9 cellular contexts compared by ENCODE assay signal in genomic region chr1:201883786-201884185, GRCh38. TPM values are rescaled to one million over a fixed set of nuclear protein-coding genes. Genes with fewer than 3 reads are reported as not detected.
A peak's percentile ranks its signal among the peaks of the same experiment; 100 is the strongest.
DNase-seq lines count a peak whose midpoint lies in the region; ATAC-seq, FAIRE-seq and TF ChIP-seq lines count a peak whose summit lies in the region.
"Had no signal": no experiment of that assay in that cellular context is flagged by ENCODE, and none has a peak within 500 bp of the region (broad histone marks: within the 10 kb centered on the region; RNA-seq: fewer than 3 reads in every experiment).

No MANE protein-coding gene starts in this region.

- H3K27me3 ChIP-seq in K562 (ENCODE audit: control insufficient read depth in 2 of 2, insufficient read depth in 2 of 2, low read length in 2 of 2): no peaks in the 10 kb centered on the region

- 7% methylated on average over 7 of the region's 7 CpGs for WGBS in K562 (ENCODE audit: insufficient coverage, low coverage, missing lambda C conversion rate)

- peak overlapping the region; percentile 10 for H3K4me2 ChIP-seq in K562 (ENCODE audit: insufficient read depth, low read length)

- no peaks in the 10 kb centered on the region for H4K20me1 ChIP-seq in K562 (replicated peaks; ENCODE audit: control insufficient read depth, insufficient read depth, low read length)

- ATAC-seq in K562 (peak; percentile 47), natural killer cell (no peak)

- H3K4me1 Mint-ChIP-seq in natural killer cell: peaks cover 0 to 4% of the 10 kb centered on the region in 2 donors

- peaks cover 6 to 25% of the 10 kb centered on the region in 2 donors for H3K27me3 Mint-ChIP-seq in natural killer cell (ENCODE audit: low read depth in 2 of 2)

- DNase-seq in AML-193 (lab: John Stamatoyannopoulos, UW): peak; percentile 24 to 43
- DNase-seq in LHCN-M2 (ENCODE audit: low read depth): peak; percentile 64
- DNase-seq in K562 (ENCODE audit: extremely low read depth in 1 of 4, low spot score in 3 of 4): peak; percentile 42 to 69 (median 52)
- peak; percentile 70 for DNase-seq in medulla oblongata (ENCODE audit: extremely low spot score)
- no peak for DNase-seq in HuH-7 (ENCODE audit: low spot score)
- DNase-seq in natural killer cell: no peak
- no peak for DNase-seq in stimulated activated CD4-positive, alpha-beta T cell treated with anti-CD3 and anti-CD28 coated beads, Interleukin-4, amount 100 ng/mL, for 4 hours
- DNase-seq in stimulated activated CD4-positive, alpha-beta T cell treated with anti-CD3 and anti-CD28 coated beads, Interleukin-2, amount 100 ng/mL, for 24 hours: no peak
- DNase-seq: NCI-H774 had no signal

- no peak for TF ChIP-seq RAD21 in K562 (CRISPR knock-in tag; conservative IDR thresholded peaks at IDR 0.05 in 1 of 2, IDR thresholded peaks at IDR 0.05 in 1 of 2)

- H2AFZ ChIP-seq in K562 (ENCODE audit: low read depth, low read length): peak overlapping the region; percentile 62

- H3K4me3 ChIP-seq in K562: no peak overlapping the region

- FAIRE-seq in K562 (lab: Jason Lieb, UNC): peak; percentile 49

- BruUV-seq in K562 (replicated peaks; lab: Mats Ljungman, UMichigan): no TSS peak

- intact Hi-C loops in K562 (cut with micrococcal nuclease): loop anchor here (5.0 kb wide), 3 partner anchors 56 to 351 kb away; partner anchors contain the start of gene IPO9
- intact Hi-C loops in natural killer cell (cut with micrococcal nuclease): no loop called here

- no peaks in the 10 kb centered on the region for H3K36me3 Mint-ChIP-seq in natural killer cell

- in situ Hi-C loops in K562 (cut with MboI): no loop called here

- no peaks in the 10 kb centered on the region for H3K9me3 ChIP-seq in K562 (replicated peaks; ENCODE audit: control insufficient read depth, insufficient read depth, low read depth, low read length)

- H3K9me3 Mint-ChIP-seq in natural killer cell: no peaks in the 10 kb centered on the region

- no peak for TF ChIP-seq EP300 in K562 (IDR thresholded peaks at IDR 0.05; ENCODE audit: low read length)

- peak overlapping the region; percentile 22 to 28; a peak in 3 of 4 replicates for H3K9ac ChIP-seq in K562 (ENCODE audit: insufficient read depth in 1 of 2, low read depth in 2 of 2, low read length in 2 of 2)

- H3K4me1 ChIP-seq in K562 (replicated peaks in 1 of 2; ENCODE audit: control insufficient read depth in 2 of 2, insufficient read depth in 2 of 2, low read length in 2 of 2): peaks cover 41 to 55% of the 10 kb centered on the region in 2 experiments

- TF ChIP-seq CTCF in K562 (IDR thresholded peaks at IDR 0.05 in 2 of 3, conservative IDR thresholded peaks at IDR 0.05 in 1 of 3; ENCODE audit: insufficient read depth in 2 of 3, low read depth in 1 of 3, low read length in 3 of 3) (no peak), natural killer cell (IDR thresholded peaks at IDR 0.05) (no peak)

- H3K9me1 ChIP-seq in K562 (ENCODE audit: control insufficient read depth, insufficient read depth, low read length): no peaks in the 10 kb centered on the region

- no peak overlapping the region for H3K4me3 Mint-ChIP-seq in natural killer cell

- TF ChIP-seq POLR2A in K562 (conservative IDR thresholded peaks at IDR 0.05): no peak

- H3K27ac ChIP-seq in K562 (ENCODE audit: extremely low read depth, low read depth, low read length): peak overlapping the region; percentile 43; the same call in 2 of the 3 replicates

- no peak overlapping the region for H3K27ac Mint-ChIP-seq in natural killer cell

- POLR2A ChIA-PET in K562 (lab: Yijun Ruan, JAX): interaction anchor here (0.6 to 2.5 kb wide), 12 partner anchors 8 to 132 kb away, joined by 3 to 10 read pairs (median 4); partner anchors contain the start of gene TIMM17A

- peaks cover 3% of the 10 kb centered on the region; the same call in 1 of the 3 replicates for H3K36me3 ChIP-seq in K562 (ENCODE audit: control insufficient read depth, insufficient read depth, low read length)

- CTCF ChIA-PET in K562 (lab: Yijun Ruan, JAX; ENCODE audit: low intra/inter-chr PET ratio): no interaction called here

- no peaks in the 10 kb centered on the region for H3K79me2 ChIP-seq in K562 (ENCODE audit: control insufficient read depth, insufficient read depth, low read length)

TF ChIP-seq in K562, 482 proteins besides CTCF, POLR2A, EP300 and RAD21 (continues in another document):
- TF ChIP-seq SNIP1 (IDR thresholded peaks at IDR 0.05; ENCODE audit: low read depth) (no peak), SAFB2 (IDR thresholded peaks at IDR 0.05; ENCODE audit: borderline replicate concordance, low read depth, low read length, severe bottlenecking) (no peak), NCOR1 (IDR thresholded peaks at IDR 0.05) (no peak), E2F5 (CRISPR knock-in tag; IDR thresholded peaks at IDR 0.05) (0 out of 2 replicates have a peak, but pooled peaks have one; percentile 30), ESRRB (CRISPR knock-in tag; IDR thresholded peaks at IDR 0.05; ENCODE audit: borderline replicate concordance) (no peak), ZNF197 (CRISPR knock-in tag; IDR thresholded peaks at IDR 0.05; ENCODE audit: low read depth) (no peak), USF2 (CRISPR knock-in tag; IDR thresholded peaks at IDR 0.05) (no peak)
- TF ChIP-seq, protein P1, sequence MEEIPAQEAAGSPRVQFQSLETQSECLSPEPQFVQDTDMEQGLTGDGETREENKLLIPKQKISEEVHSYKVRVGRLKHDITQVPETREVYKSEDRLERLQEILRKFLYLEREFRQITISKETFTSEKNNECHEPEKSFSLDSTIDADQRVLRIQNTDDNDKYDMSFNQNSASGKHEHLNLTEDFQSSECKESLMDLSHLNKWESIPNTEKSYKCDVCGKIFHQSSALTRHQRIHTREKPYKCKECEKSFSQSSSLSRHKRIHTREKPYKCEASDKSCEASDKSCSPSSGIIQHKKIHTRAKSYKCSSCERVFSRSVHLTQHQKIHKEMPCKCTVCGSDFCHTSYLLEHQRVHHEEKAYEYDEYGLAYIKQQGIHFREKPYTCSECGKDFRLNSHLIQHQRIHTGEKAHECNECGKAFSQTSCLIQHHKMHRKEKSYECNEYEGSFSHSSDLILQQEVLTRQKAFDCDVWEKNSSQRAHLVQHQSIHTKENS (CRISPR knock-in tag; IDR thresholded peaks at IDR 0.05): no peak

RNA-seq across cellular contexts. Expression of gene SHISA4, which starts 4.9 kb away (rescaled TPM):
- total RNA-seq in LHCN-M2 (2014; rRNA removed) (21.0 and 30.6 TPM in 2 replicates), K562 (2014; rRNA removed) (0.68 and 1.0 TPM in 2 replicates), K562 (2014; rRNA removed; fragmentation: Illumina TruSeq; extraction: Trizol) (0.15 TPM in 1 of 2 replicates, not detected in the other), K562 (2015; rRNA removed; fragmentation: Illumina TruSeq; extraction: Trizol) (0.19 and 0.43 TPM in 2 replicates), K562 (2021) (0.40 and 0.84 TPM in 2 replicates), natural killer cell (1 to 10 TPM in 1 of 3 donors, under 1 TPM in 1, not detected in 1; 0.54 to 2.0 TPM)
- 56.0 TPM for polyA plus RNA-seq in LHCN-M2 (2012)
- total RNA-seq in K562 (2011; cell fraction: chromatin; rRNA removed; ENCODE audit: low replicate concordance): 0.74 and 2.5 TPM in 2 replicates
- total RNA-seq in K562 (2011; cell fraction: nucleolus; rRNA removed): 1.8 and 3.3 TPM in 2 replicates
- 2.2 and 3.8 TPM in 2 replicates for total RNA-seq in K562 (2011; cell fraction: nucleoplasm; rRNA removed)
- polyA plus RNA-seq in K562 (2011; rRNA removed) (0.95 and 1.2 TPM in 2 replicates), K562 (2014; fragmentation: Illumina TruSeq; extraction: Trizol) (0.27 and 0.75 TPM in 2 replicates), K562 (2014; fragmentation: Nextera tagmentation; extraction: Ambion mirVana) (not detected), K562 (2014; rRNA removed) (0.73 and 0.81 TPM in 2 replicates)
- polyA plus RNA-seq in K562 (2011; cell fraction: cytosol; rRNA removed): 1.3 and 5.2 TPM in 2 replicates
- polyA plus RNA-seq in K562 (2011; cell fraction: nucleus; rRNA removed): 1.3 and 4.0 TPM in 2 replicates
- 0.74 and 2.6 TPM in 2 replicates for polyA plus RNA-seq in K562 (2012)
- 0.21 and 1.1 TPM in 2 replicates for polyA minus RNA-seq in K562 (2011; rRNA and poly(A)+ RNA removed)
- not detected in 2 replicates for polyA minus RNA-seq in K562 (2011; cell fraction: cytosol; rRNA and poly(A)+ RNA removed)
- polyA minus RNA-seq in K562 (2011; cell fraction: nucleus; rRNA and poly(A)+ RNA removed): 0.54 and 1.1 TPM in 2 replicates

RNA-seq across cellular contexts. Expression of gene IPO9, which starts 54.8 kb away (rescaled TPM):
- total RNA-seq in LHCN-M2 (2014; rRNA removed) (28.9 and 33.1 TPM in 2 replicates), K562 (2014; rRNA removed) (37.2 and 38.8 TPM in 2 replicates), K562 (2014; rRNA removed; fragmentation: Illumina TruSeq; extraction: Trizol) (27.9 and 33.2 TPM in 2 replicates), K562 (2015; rRNA removed; fragmentation: Illumina TruSeq; extraction: Trizol) (35.8 and 36.4 TPM in 2 replicates), K562 (2021) (75.0 and 82.2 TPM in 2 replicates), natural killer cell (10 to 100 TPM; 27.0 to 35.5 (median 34.6) TPM)
- polyA plus RNA-seq in LHCN-M2 (2012): 39.2 TPM
- total RNA-seq in K562 (2011; cell fraction: chromatin; rRNA removed; ENCODE audit: low replicate concordance): 97.9 and 100 TPM in 2 replicates
- total RNA-seq in K562 (2011; cell fraction: nucleolus; rRNA removed): 46.0 and 50.0 TPM in 2 replicates
- total RNA-seq in K562 (2011; cell fraction: nucleoplasm; rRNA removed): 63.2 and 72.2 TPM in 2 replicates
- polyA plus RNA-seq in K562 (2011; rRNA removed) (61.7 and 78.6 TPM in 2 replicates), K562 (2014; fragmentation: Illumina TruSeq; extraction: Trizol) (47.9 and 59.2 TPM in 2 replicates), K562 (2014; fragmentation: Nextera tagmentation; extraction: Ambion mirVana) (10 to 100 TPM; 28.1 to 49.6 TPM), K562 (2014; rRNA removed) (43.9 and 48.3 TPM in 2 replicates)
- polyA plus RNA-seq in K562 (2011; cell fraction: cytosol; rRNA removed): 42.7 and 44.2 TPM in 2 replicates
- polyA plus RNA-seq in K562 (2011; cell fraction: nucleus; rRNA removed): 109 and 150 TPM in 2 replicates
- polyA plus RNA-seq in K562 (2012): 41.1 and 44.6 TPM in 2 replicates
- 56.5 and 76.0 TPM in 2 replicates for polyA minus RNA-seq in K562 (2011; rRNA and poly(A)+ RNA removed)
- polyA minus RNA-seq in K562 (2011; cell fraction: cytosol; rRNA and poly(A)+ RNA removed): 28.3 and 31.7 TPM in 2 replicates
- 32.9 and 42.8 TPM in 2 replicates for polyA minus RNA-seq in K562 (2011; cell fraction: nucleus; rRNA and poly(A)+ RNA removed)

Comparison
In these comparisons a context has a peak if more than half of its experiments do, and no peak if none do; other contexts are left out.
1. DNase-seq: peak in AML-193 (2 of 2), LHCN-M2 (single experiment), K562 (4 of 4) and medulla oblongata (single experiment); none in HuH-7 (single experiment), natural killer cell (single experiment), stimulated activated CD4-positive, alpha-beta T cell treated with anti-CD3 and anti-CD28 coated beads, Interleukin-4, amount 100 ng/mL, for 4 hours (0 of 2) and stimulated activated CD4-positive, alpha-beta T cell treated with anti-CD3 and anti-CD28 coated beads, Interleukin-2, amount 100 ng/mL, for 24 hours (0 of 2).